Comparison of ENCODE assay signal across 16 cellular contexts in the genomic region with DNA sequence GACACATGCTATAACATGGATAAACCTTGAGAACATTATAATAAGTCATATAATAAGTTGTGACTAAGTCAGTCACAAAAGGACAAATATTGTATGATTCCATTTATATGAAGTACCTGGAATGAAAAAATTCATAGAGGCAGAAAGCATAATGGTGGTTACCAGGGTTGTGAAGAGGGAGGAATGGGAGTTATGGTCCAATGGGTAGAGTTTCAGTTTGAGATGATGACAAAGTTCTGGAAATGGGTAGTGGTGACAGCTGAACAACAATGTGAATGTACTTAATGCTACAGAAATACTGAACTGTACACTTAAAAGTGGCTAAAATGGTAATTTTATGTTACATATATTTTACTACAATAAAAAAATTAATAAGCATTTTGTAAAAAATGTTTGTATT. TPM values are rescaled to one million over a fixed set of nuclear protein-coding genes. Genes with fewer than 3 reads are reported as not detected.
DNase-seq lines count a peak whose midpoint lies in the region; ATAC-seq and TF ChIP-seq lines count a peak whose summit lies in the region.
"Had no signal": no experiment of that assay in that cellular context is flagged by ENCODE, and none has a peak within 500 bp of the region (broad histone marks: within the 10 kb centered on the region; RNA-seq: fewer than 3 reads in every experiment).

No MANE protein-coding gene starts in this region.

- H3K36me3 ChIP-seq in SK-N-SH (replicated peaks in 1 of 2; ENCODE audit: control insufficient read depth in 1 of 2, insufficient read depth in 2 of 2, low read length in 1 of 2) = no peaks in the 10 kb centered on the region
- no peaks in the 10 kb centered on the region for H3K36me3 ChIP-seq in endocrine pancreas (ENCODE audit: control insufficient read depth, insufficient read depth, low read length)
- H3K36me3 ChIP-seq in transverse colon = no peaks in the 10 kb centered on the region
- H3K36me3 ChIP-seq in brain microvascular endothelial cell (replicated peaks) = no peaks in the 10 kb centered on the region
- H3K36me3 ChIP-seq: gastrocnemius medialis, upper lobe of right lung had no signal

- CTCF ChIA-PET in SK-N-SH (lab: Yijun Ruan, JAX) = interaction anchor here (0.5 to 7.0 kb wide), 2 partner anchors 50 to 65 kb away, joined by 3 to 38 read pairs; partner anchors contain the start of gene MYO1D

- no peak overlapping the region for H2AFZ ChIP-seq in SK-N-SH (ENCODE audit: low read depth)

- H3K9ac ChIP-seq in SK-N-SH (no peak overlapping the region), endocrine pancreas (ENCODE audit: control insufficient read depth, insufficient read depth, low read length) (no peak overlapping the region)

- TF ChIP-seq EP300 in SK-N-SH (IDR thresholded peaks at IDR 0.05; ENCODE audit: borderline replicate concordance in 1 of 2, low read depth in 1 of 2, low read length in 1 of 2) = no peak
- no peak for TF ChIP-seq EP300 in transverse colon (IDR thresholded peaks at IDR 0.05; ENCODE audit: low read depth)

- H3K4me3 ChIP-seq in SK-N-SH (ENCODE audit: low read depth in 2 of 2, low read length in 1 of 2) (peak overlapping the region in 1 of 2 experiments; percentile 14; a peak in 1 of 4 replicates), endocrine pancreas (ENCODE audit: control insufficient read depth, insufficient read depth, low read length) (peak overlapping the region; percentile 89), transverse colon (no peak overlapping the region), brain microvascular endothelial cell (ENCODE audit: low read depth, low read length) (no peak overlapping the region)

- no peak for TF ChIP-seq CTCF in SK-N-SH (IDR thresholded peaks at IDR 0.05)
- no peak for TF ChIP-seq CTCF in transverse colon (IDR thresholded peaks at IDR 0.05)
- no peak for TF ChIP-seq CTCF in brain microvascular endothelial cell (IDR thresholded peaks at IDR 0.05; ENCODE audit: low read depth, low read length, missing control alignments)

- ATAC-seq in SK-N-SH treated with all-trans-retinoic acid at 6 μM for 48 hours = no peak

- POLR2A ChIA-PET in SK-N-SH (lab: Yijun Ruan, JAX) = no interaction called here

- no peak for TF ChIP-seq POLR2A in transverse colon (IDR thresholded peaks at IDR 0.05)

- in situ Hi-C loops in transverse colon (cut with MboI; ENCODE audit: low pct_ligation_motif_present in 1 of 4, low pct_unique_long_range_greater_than_20kb in 1 of 4, low sequenced_read_pairs in 3 of 4) = no loop called here
- in situ Hi-C loops in brain microvascular endothelial cell (cut with HindIII; ENCODE audit: low pct_ligation_motif_present, low sequenced_read_pairs) = no loop called here

- H3K27me3 ChIP-seq in SK-N-SH (ENCODE audit: insufficient read depth) = no peaks in the 10 kb centered on the region
- H3K27me3 ChIP-seq in endocrine pancreas (ENCODE audit: control insufficient read depth, insufficient read depth, low read length) = no peaks in the 10 kb centered on the region
- H3K27me3 ChIP-seq in transverse colon = no peaks in the 10 kb centered on the region
- H3K27me3 ChIP-seq in brain microvascular endothelial cell (replicated peaks) = no peaks in the 10 kb centered on the region
- H3K27me3 ChIP-seq: upper lobe of right lung had no signal

- no peaks in the 10 kb centered on the region for H3K9me2 ChIP-seq in SK-N-SH

- H3K9me3 ChIP-seq in SK-N-SH (no peaks in the 10 kb centered on the region), endocrine pancreas (ENCODE audit: control insufficient read depth, low read length) (no peaks in the 10 kb centered on the region), transverse colon (no peaks in the 10 kb centered on the region)
- H3K9me3 ChIP-seq: gastrocnemius medialis, upper lobe of right lung had no signal

- no peak for TF ChIP-seq RAD21 in SK-N-SH (IDR thresholded peaks at IDR 0.05; ENCODE audit: low read length)

- H3K27ac ChIP-seq in SK-N-SH (ENCODE audit: low read depth in 2 of 2, low read length in 1 of 2) (peak overlapping the region; percentile 61 to 89; a peak in 3 of 4 replicates), transverse colon (peak overlapping the region; percentile 87 to 88 (median 88)), brain microvascular endothelial cell (no peak overlapping the region)
- H3K27ac ChIP-seq: upper lobe of right lung had no signal

- intact Hi-C loops in transverse colon (cut with DNase I; ENCODE audit: low total_unique reads) = no loop called here

- H4K20me1 ChIP-seq in SK-N-SH (ENCODE audit: insufficient read depth) = no peaks in the 10 kb centered on the region

- no peak for DNase-seq in SK-N-SH
- DNase-seq in NCI-H1694 (lab: John Stamatoyannopoulos, UW) = peak; percentile 4
- DNase-seq in transverse colon = no peak
- no peak for DNase-seq in brain microvascular endothelial cell
- DNase-seq in GM19238 (ENCODE audit: insufficient read length, low spot score) = no peak
- DNase-seq in inferior parietal cortex (ENCODE audit: extremely low spot score) = no peak
- DNase-seq: activated CD4-positive, CD25-positive, alpha-beta regulatory T cell; activated CD8-positive, alpha-beta memory T cell treated with anti-CD3 and anti-CD28 coated beads for 24 hours; activated naive CD8-positive, alpha-beta T cell treated with anti-CD3 and anti-CD28 coated beads, Interleukin-2, amount 10 ng/mL, durations not matched to agents 7 days and 5 days; gastrocnemius medialis; NCI-H510A; nucleus accumbens; stimulated activated naive CD4-positive, alpha-beta T cell; upper lobe of right lung had no signal

- peaks cover 7% of the 10 kb centered on the region for H3K79me2 ChIP-seq in SK-N-SH (ENCODE audit: insufficient read depth)

- H3K4me1 ChIP-seq in SK-N-SH (ENCODE audit: control insufficient read depth in 1 of 2, insufficient read depth in 2 of 2, low read depth in 1 of 2, low read length in 1 of 2) (peaks cover 0 to 14% of the 10 kb centered on the region in 2 experiments; a peak in 3 of 4 replicates), endocrine pancreas (ENCODE audit: control insufficient read depth, insufficient read depth, low read length) (peaks cover 19% of the 10 kb centered on the region), transverse colon (peaks cover 13 to 86% (median 60%) of the 10 kb centered on the region in 4 donors)
- H3K4me1 ChIP-seq: gastrocnemius medialis had no signal

- peaks cover 32% of the 10 kb centered on the region for H3F3A ChIP-seq in SK-N-SH (replicated peaks; ENCODE audit: insufficient read depth)

- H3K4me2 ChIP-seq in SK-N-SH = peak overlapping the region; percentile 51; the same call in 1 of the 2 replicates

TF ChIP-seq in SK-N-SH, 30 proteins besides CTCF, POLR2A, EP300 and RAD21:
- no peak for TF ChIP-seq MAX (IDR thresholded peaks at IDR 0.05; ENCODE audit: low read depth)
- no peak for TF ChIP-seq NRF1 (IDR thresholded peaks at IDR 0.05; ENCODE audit: low read depth, low read length)

TF ChIP-seq in SK-N-SH treated with all-trans-retinoic acid at 6 μM for 48 hours, 23 proteins besides CTCF, POLR2A, EP300 and RAD21 (continues in another document):
- TF ChIP-seq, protein P1, sequence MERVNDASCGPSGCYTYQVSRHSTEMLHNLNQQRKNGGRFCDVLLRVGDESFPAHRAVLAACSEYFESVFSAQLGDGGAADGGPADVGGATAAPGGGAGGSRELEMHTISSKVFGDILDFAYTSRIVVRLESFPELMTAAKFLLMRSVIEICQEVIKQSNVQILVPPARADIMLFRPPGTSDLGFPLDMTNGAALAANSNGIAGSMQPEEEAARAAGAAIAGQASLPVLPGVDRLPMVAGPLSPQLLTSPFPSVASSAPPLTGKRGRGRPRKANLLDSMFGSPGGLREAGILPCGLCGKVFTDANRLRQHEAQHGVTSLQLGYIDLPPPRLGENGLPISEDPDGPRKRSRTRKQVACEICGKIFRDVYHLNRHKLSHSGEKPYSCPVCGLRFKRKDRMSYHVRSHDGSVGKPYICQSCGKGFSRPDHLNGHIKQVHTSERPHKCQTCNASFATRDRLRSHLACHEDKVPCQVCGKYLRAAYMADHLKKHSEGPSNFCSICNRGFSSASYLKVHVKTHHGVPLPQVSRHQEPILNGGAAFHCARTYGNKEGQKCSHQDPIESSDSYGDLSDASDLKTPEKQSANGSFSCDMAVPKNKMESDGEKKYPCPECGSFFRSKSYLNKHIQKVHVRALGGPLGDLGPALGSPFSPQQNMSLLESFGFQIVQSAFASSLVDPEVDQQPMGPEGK (CRISPR knock-in tag; IDR thresholded peaks at IDR 0.05; ENCODE audit: borderline replicate concordance) = no peak
- TF ChIP-seq TOX (CRISPR knock-in tag; IDR thresholded peaks at IDR 0.05; ENCODE audit: borderline replicate concordance) (no peak), SNAI2 (CRISPR knock-in tag; IDR thresholded peaks at IDR 0.05) (no peak), ISL1 (CRISPR knock-in tag; IDR thresholded peaks at IDR 0.05) (no peak), TCF4 (CRISPR knock-in tag; IDR thresholded peaks at IDR 0.05; ENCODE audit: borderline replicate concordance) (no peak), GLIS3 (CRISPR knock-in tag; IDR thresholded peaks at IDR 0.05) (no peak), ZNF70 (CRISPR knock-in tag; IDR thresholded peaks at IDR 0.05) (no peak), ARNTL (CRISPR knock-in tag; IDR thresholded peaks at IDR 0.05; ENCODE audit: borderline replicate concordance, low read depth) (no peak), PPARA (CRISPR knock-in tag; IDR thresholded peaks at IDR 0.05; ENCODE audit: borderline replicate concordance) (no peak), CSDC2 (CRISPR knock-in tag; IDR thresholded peaks at IDR 0.05) (no peak), RARB (CRISPR knock-in tag; IDR thresholded peaks at IDR 0.05) (no peak)
- TF ChIP-seq, protein P2, sequence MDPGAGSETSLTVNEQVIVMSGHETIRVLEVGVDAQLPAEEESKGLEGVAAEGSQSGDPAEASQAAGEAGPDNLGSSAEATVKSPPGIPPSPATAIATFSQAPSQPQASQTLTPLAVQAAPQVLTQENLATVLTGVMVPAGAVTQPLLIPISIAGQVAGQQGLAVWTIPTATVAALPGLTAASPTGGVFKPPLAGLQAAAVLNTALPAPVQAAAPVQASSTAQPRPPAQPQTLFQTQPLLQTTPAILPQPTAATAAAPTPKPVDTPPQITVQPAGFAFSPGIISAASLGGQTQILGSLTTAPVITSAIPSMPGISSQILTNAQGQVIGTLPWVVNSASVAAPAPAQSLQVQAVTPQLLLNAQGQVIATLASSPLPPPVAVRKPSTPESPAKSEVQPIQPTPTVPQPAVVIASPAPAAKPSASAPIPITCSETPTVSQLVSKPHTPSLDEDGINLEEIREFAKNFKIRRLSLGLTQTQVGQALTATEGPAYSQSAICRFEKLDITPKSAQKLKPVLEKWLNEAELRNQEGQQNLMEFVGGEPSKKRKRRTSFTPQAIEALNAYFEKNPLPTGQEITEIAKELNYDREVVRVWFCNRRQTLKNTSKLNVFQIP (CRISPR knock-in tag; IDR thresholded peaks at IDR 0.05; ENCODE audit: borderline replicate concordance, low read depth) = no peak

RNA-seq across cellular contexts. Expression of gene MYO1D, which starts 49.7 kb away (rescaled TPM):
- 20.4 and 29.7 TPM in 2 replicates for polyA plus RNA-seq in SK-N-SH (2012; rRNA removed)
- 28.7 and 32.0 TPM in 2 replicates for polyA plus RNA-seq in SK-N-SH (2012; cell fraction: cytosol; rRNA removed)
- polyA plus RNA-seq in SK-N-SH (2012; cell fraction: nucleus; rRNA removed) = 23.0 and 34.5 TPM in 2 replicates
- 100 to 1,000 TPM; 247 to 569 (median 444) TPM for total RNA-seq in transverse colon
